ENCODE assay signal across 11 cellular contexts in the genomic region with DNA sequence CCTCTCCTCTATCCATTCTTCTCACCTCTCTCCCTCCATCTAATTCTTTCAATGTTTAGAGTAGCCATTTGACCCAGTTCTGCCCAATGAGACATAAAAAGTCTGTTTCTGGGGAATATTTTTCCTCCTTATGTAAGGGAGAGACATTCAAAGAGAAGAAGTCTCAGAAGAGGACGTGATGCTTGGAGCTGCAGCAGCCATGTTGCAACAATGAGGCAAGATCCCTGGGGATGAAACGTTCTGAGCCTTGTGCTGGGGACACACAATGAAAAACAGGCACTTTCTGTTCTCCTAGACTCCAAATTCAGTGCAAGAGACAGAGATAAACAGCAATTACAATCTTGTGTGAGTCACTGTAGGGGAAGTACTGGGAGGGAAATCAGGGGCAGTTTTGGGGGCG.
"Had no signal": no experiment of that assay in that cellular context is flagged by ENCODE, and none has a peak within 500 bp of the region (broad histone marks: within the 10 kb centered on the region; RNA-seq: fewer than 3 reads in every experiment).

No MANE protein-coding gene starts in this region.

- H3K9ac ChIP-seq: GM23248 had no signal

- H3K4me2 ChIP-seq: GM23338 had no signal

- H2AFZ ChIP-seq: GM23248, GM23338 had no signal

- DNase-seq: GM23248, GOT3, H7, H9, HCEC 1CT, HFFc6 had no signal

- H3K27ac ChIP-seq: GM23248 had no signal

- H3K36me3 ChIP-seq: HAP-1 had no signal

- ATAC-seq: GM23338, HCT116 had no signal

- H3K9me3 ChIP-seq: HAP-1 had no signal

- H3K4me3 Mint-ChIP-seq: GM23338, H9, HFFc6 had no signal

- H3K4me1 ChIP-seq: HAP-1 had no signal

- H3K4me3 ChIP-seq: GM23248, GM23338, HAP-1 had no signal

- FAIRE-seq: H1, H54 had no signal

- H3K27ac Mint-ChIP-seq: GM23338, HFFc6 had no signal
